10 cellular contexts compared by ENCODE assay signal in the genomic region with DNA sequence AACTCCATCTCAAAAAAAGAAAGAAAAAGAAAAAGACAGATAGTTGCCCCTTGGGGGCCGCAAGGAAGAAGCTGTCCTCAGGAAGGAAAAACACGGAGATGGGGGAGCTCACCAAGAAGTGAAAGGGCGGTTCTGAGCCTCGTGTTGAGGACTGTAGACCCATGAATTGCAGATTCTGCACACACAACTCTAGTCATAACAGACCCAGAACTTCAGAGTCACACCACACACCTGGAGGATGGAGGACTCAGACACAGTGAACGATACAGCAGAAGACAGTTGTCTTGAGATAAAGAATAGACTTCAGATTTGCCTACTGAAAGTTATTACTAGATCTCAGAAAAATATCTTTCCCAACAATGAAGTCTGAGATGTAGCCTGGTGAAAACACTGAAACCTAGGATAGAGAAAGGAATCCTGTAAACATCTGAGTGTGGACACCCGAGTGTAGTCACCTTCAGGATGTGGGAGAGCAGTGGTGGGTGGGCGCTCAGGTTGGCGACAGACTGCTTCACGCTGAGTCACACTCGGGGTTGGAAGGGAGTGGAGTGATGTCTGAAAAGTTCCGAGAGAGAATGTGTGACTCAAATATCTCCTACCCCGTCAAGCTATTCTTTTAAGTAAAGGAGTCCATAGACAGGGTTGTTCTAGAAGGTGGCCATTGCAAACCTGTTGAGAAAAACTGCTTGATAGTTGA.
A peak's percentile ranks its signal among the peaks of the same experiment; 100 is the strongest.
DNase-seq lines count a peak whose midpoint lies in the region; ATAC-seq and TF ChIP-seq lines count a peak whose summit lies in the region.
"Had no signal": no experiment of that assay in that cellular context is flagged by ENCODE, and none has a peak within 500 bp of the region (broad histone marks: within the 10 kb centered on the region; RNA-seq: fewer than 3 reads in every experiment).

No MANE protein-coding gene starts in this region.

- peaks cover 2% of the 10 kb centered on the region for H3K4me1 Mint-ChIP-seq in progenitor cell of endocrine pancreas (ENCODE audit: low read depth)

- H3K27me3 ChIP-seq in SK-N-SH (ENCODE audit: insufficient read depth) = no peaks in the 10 kb centered on the region
- no peaks in the 10 kb centered on the region for H3K27me3 ChIP-seq in mesenchymal stem cell (ENCODE audit: control insufficient read depth in 1 of 2, insufficient read depth in 1 of 2, low read length in 2 of 2)
- H3K27me3 ChIP-seq in Karpas-422 (ENCODE audit: low read length) = no peaks in the 10 kb centered on the region

- no peak overlapping the region for H2AK5ac ChIP-seq in mesenchymal stem cell (ENCODE audit: low read length, severe bottlenecking)

- H3K14ac ChIP-seq in mesenchymal stem cell (ENCODE audit: low read length in 2 of 2) = no peak overlapping the region

- H3K36me3 ChIP-seq in SK-N-SH (replicated peaks in 1 of 2; ENCODE audit: control insufficient read depth in 1 of 2, insufficient read depth in 2 of 2, low read length in 1 of 2) (peaks cover 19 to 37% of the 10 kb centered on the region in 2 experiments), mesenchymal stem cell (ENCODE audit: control insufficient read depth in 1 of 2, insufficient read depth in 2 of 2, low read depth in 1 of 2, low read length in 2 of 2) (peaks cover 23 to 65% of the 10 kb centered on the region in 2 experiments), Karpas-422 (ENCODE audit: insufficient read depth, low read length) (no peaks in the 10 kb centered on the region)

- H3K27ac ChIP-seq in SK-N-SH (ENCODE audit: low read depth in 2 of 2, low read length in 1 of 2) = no peak overlapping the region
- no peak overlapping the region for H3K27ac ChIP-seq in mesenchymal stem cell (ENCODE audit: low read length, poor library complexity, severe bottlenecking)
- no peak overlapping the region for H3K27ac ChIP-seq in Karpas-422 (ENCODE audit: low read length)
- H3K27ac ChIP-seq: A549 had no signal

- no peaks in the 10 kb centered on the region for H3K9me2 ChIP-seq in SK-N-SH
- no peaks in the 10 kb centered on the region for H3K9me2 ChIP-seq in Karpas-422 (replicated peaks; ENCODE audit: insufficient read depth, low read length)

- no peak overlapping the region for H3K4me3 ChIP-seq in SK-N-SH (ENCODE audit: low read depth in 2 of 2, low read length in 1 of 2)
- no peak overlapping the region for H3K4me3 ChIP-seq in mesenchymal stem cell (ENCODE audit: insufficient read depth in 1 of 2, low read depth in 1 of 2, low read length in 2 of 2)
- H3K4me3 ChIP-seq in Karpas-422 (ENCODE audit: low read length) = no peak overlapping the region
- H3K4me3 ChIP-seq: A549 had no signal

- no peaks in the 10 kb centered on the region for H3K27me3 Mint-ChIP-seq in progenitor cell of endocrine pancreas

- TF ChIP-seq EP300 in SK-N-SH (IDR thresholded peaks at IDR 0.05; ENCODE audit: borderline replicate concordance in 1 of 2, low read depth in 1 of 2, low read length in 1 of 2) = no peak

- H4K20me1 ChIP-seq in SK-N-SH (ENCODE audit: insufficient read depth) (no peaks in the 10 kb centered on the region), Karpas-422 (ENCODE audit: insufficient read depth, low read depth, low read length) (no peaks in the 10 kb centered on the region)

- TF ChIP-seq CTCF in SK-N-SH (IDR thresholded peaks at IDR 0.05) = no peak
- TF ChIP-seq CTCF in progenitor cell of endocrine pancreas (IDR thresholded peaks at IDR 0.05; ENCODE audit: unreplicated experiment) = no peak

- ATAC-seq in SK-N-SH treated with all-trans-retinoic acid at 6 μM for 48 hours = no peak; the same call in 2 of the 3 replicates
- ATAC-seq in stimulated activated naive CD8-positive, alpha-beta T cell treated with anti-CD3 and anti-CD28 coated beads, Interleukin-15, Interleukin-2, amounts not matched to agents 100 U/mL and 50 U/mL, for 24 hours = peak; percentile 92
- ATAC-seq: A549 had no signal

- no peak overlapping the region for H4K91ac ChIP-seq in mesenchymal stem cell (ENCODE audit: low read length)

- H3K4ac ChIP-seq in mesenchymal stem cell (ENCODE audit: low read depth in 1 of 2, low read length in 2 of 2) = no peak overlapping the region

- H3K23ac ChIP-seq in mesenchymal stem cell (ENCODE audit: low read length in 2 of 2) = no peak overlapping the region

- DNase-seq in SK-N-SH = no peak
- peak; percentile 70 for DNase-seq in activated T-helper 9 cell treated with anti-CD3 and anti-CD28 coated beads, Interleukin-2, amount 50 U/mL, for 16 hours (ENCODE audit: low read depth)
- DNase-seq in mesenchymal stem cell = peak; percentile 30
- peak; percentile 55 for DNase-seq in stimulated activated naive CD8-positive, alpha-beta T cell treated with anti-CD3 and anti-CD28 coated beads, Interleukin-15, Interleukin-2, amounts not matched to agents 100 U/mL and 50 U/mL, for 24 hours
- no peak for DNase-seq in Karpas-422
- DNase-seq in OCI-M2 (lab: John Stamatoyannopoulos, UW; ENCODE audit: unreplicated experiment) = no peak
- no peak for DNase-seq in progenitor cell of endocrine pancreas (ENCODE audit: low spot score, unreplicated experiment)
- DNase-seq: cerebellar nuclear complex had no signal

- H3K27ac Mint-ChIP-seq in progenitor cell of endocrine pancreas = no peak overlapping the region

- no peak overlapping the region for H2BK120ac ChIP-seq in mesenchymal stem cell (ENCODE audit: low read depth, low read length)

- H3F3A ChIP-seq in SK-N-SH (replicated peaks; ENCODE audit: insufficient read depth) = peaks cover 3% of the 10 kb centered on the region

- no peak overlapping the region for H2AFZ ChIP-seq in SK-N-SH (ENCODE audit: low read depth)
- no peak overlapping the region for H2AFZ ChIP-seq in mesenchymal stem cell (ENCODE audit: low read depth, low read length)
- no peak overlapping the region for H2AFZ ChIP-seq in Karpas-422 (ENCODE audit: low read length)

- no peaks in the 10 kb centered on the region for H3K79me2 ChIP-seq in SK-N-SH (ENCODE audit: insufficient read depth)
- no peaks in the 10 kb centered on the region for H3K79me2 ChIP-seq in Karpas-422 (ENCODE audit: low read length)

- H4K8ac ChIP-seq in mesenchymal stem cell (ENCODE audit: low read length) = no peak overlapping the region

- H3K79me1 ChIP-seq in mesenchymal stem cell (replicated peaks; ENCODE audit: low read length, poor library complexity, severe bottlenecking) = peaks cover 2% of the 10 kb centered on the region

- H3K9me3 ChIP-seq in SK-N-SH (no peaks in the 10 kb centered on the region), mesenchymal stem cell (ENCODE audit: control insufficient read depth, low read length) (no peaks in the 10 kb centered on the region), Karpas-422 (ENCODE audit: low read length) (no peaks in the 10 kb centered on the region)
- H3K9me3 ChIP-seq: A549 had no signal

- 91% methylated on average over 12 of the region's 12 CpGs for WGBS in SK-N-SH (ENCODE audit: low lambda C conversion rate)
- 93% methylated on average over 8 of the region's 12 CpGs for WGBS in mesenchymal stem cell

- H2BK5ac ChIP-seq in mesenchymal stem cell (ENCODE audit: low read depth, low read length, poor library complexity, severe bottlenecking) = no peak overlapping the region

- CTCF ChIA-PET in SK-N-SH (lab: Yijun Ruan, JAX) = interaction anchor here (1.6 kb wide), 1 partner anchor 87 kb away, joined by 4 read pairs; no protein-coding TSS in a partner anchor

- POLR2A ChIA-PET in SK-N-SH (lab: Yijun Ruan, JAX) = interaction anchor here (0.6 kb wide), 1 partner anchor 12 kb away, joined by 3 read pairs; no protein-coding TSS in a partner anchor

- no peak for TF ChIP-seq RAD21 in SK-N-SH (IDR thresholded peaks at IDR 0.05; ENCODE audit: low read length)

- H2BK12ac ChIP-seq in mesenchymal stem cell (ENCODE audit: low read length in 2 of 2) = no peak overlapping the region

- no peak overlapping the region for H3K9ac ChIP-seq in SK-N-SH
- H3K9ac ChIP-seq in mesenchymal stem cell (ENCODE audit: low read length) = no peak overlapping the region
- no peak overlapping the region for H3K9ac ChIP-seq in Karpas-422 (ENCODE audit: low read length)

- no peaks in the 10 kb centered on the region for H3K4me1 ChIP-seq in SK-N-SH (ENCODE audit: control insufficient read depth in 1 of 2, insufficient read depth in 2 of 2, low read depth in 1 of 2, low read length in 1 of 2)
- H3K4me1 ChIP-seq in mesenchymal stem cell (ENCODE audit: control insufficient read depth, insufficient read depth, low read depth, low read length) = peaks cover 1% of the 10 kb centered on the region
- H3K4me1 ChIP-seq in Karpas-422 (ENCODE audit: low read length) = peaks cover 7% of the 10 kb centered on the region
- H3K4me1 ChIP-seq: A549 had no signal

- peaks cover 13% of the 10 kb centered on the region for H3K36me3 Mint-ChIP-seq in progenitor cell of endocrine pancreas (ENCODE audit: insufficient read depth)

- H2BK15ac ChIP-seq in mesenchymal stem cell (ENCODE audit: low read depth, poor library complexity, severe bottlenecking) = no peak overlapping the region

- H3K4me2 ChIP-seq in SK-N-SH = peak overlapping the region; percentile 4; the same call in 1 of the 2 replicates
- H3K4me2 ChIP-seq in mesenchymal stem cell (ENCODE audit: low read length, poor library complexity, severe bottlenecking) = no peak overlapping the region
- H3K4me2 ChIP-seq in Karpas-422 (ENCODE audit: low read depth, low read length, poor library complexity, severe bottlenecking) = no peak overlapping the region
- H3K4me2 ChIP-seq: A549 had no signal

- H3K18ac ChIP-seq in mesenchymal stem cell (ENCODE audit: low read depth in 1 of 2, low read length in 2 of 2) = no peak overlapping the region

- H3K4me3 Mint-ChIP-seq in progenitor cell of endocrine pancreas (ENCODE audit: low read depth) = no peak overlapping the region

- no peaks in the 10 kb centered on the region for H3K9me3 Mint-ChIP-seq in progenitor cell of endocrine pancreas (ENCODE audit: low read depth)

TF ChIP-seq in SK-N-SH treated with all-trans-retinoic acid at 6 μM for 48 hours, 23 proteins besides CTCF, POLR2A, EP300 and RAD21 (continues in another document):
- TF ChIP-seq ZFP30 (CRISPR knock-in tag; IDR thresholded peaks at IDR 0.05) = no peak
- TF ChIP-seq TCF4 (CRISPR knock-in tag; IDR thresholded peaks at IDR 0.05; ENCODE audit: borderline replicate concordance) = no peak
- TF ChIP-seq ZNF70 (CRISPR knock-in tag; IDR thresholded peaks at IDR 0.05) = no peak
- no peak for TF ChIP-seq ZNF8 (CRISPR knock-in tag; IDR thresholded peaks at IDR 0.05)
- TF ChIP-seq CSDC2 (CRISPR knock-in tag; IDR thresholded peaks at IDR 0.05) = no peak
- TF ChIP-seq CSRNP3 (CRISPR knock-in tag; IDR thresholded peaks at IDR 0.05) = no peak

Comparison
In these comparisons a context has a peak if more than half of its experiments do, and no peak if none do; other contexts are left out.
1. DNase-seq: peak in activated T-helper 9 cell treated with anti-CD3 and anti-CD28 coated beads, Interleukin-2, amount 50 U/mL, for 16 hours (single experiment), mesenchymal stem cell (single experiment) and stimulated activated naive CD8-positive, alpha-beta T cell treated with anti-CD3 and anti-CD28 coated beads, Interleukin-15, Interleukin-2, amounts not matched to agents 100 U/mL and 50 U/mL, for 24 hours (single experiment); none in SK-N-SH (single experiment), Karpas-422 (single experiment), OCI-M2 (single experiment) and progenitor cell of endocrine pancreas (single experiment).